1 cellular context compared by ENCODE assay signal in genomic region chr6:26185004-26185403, GRCh38.
TF ChIP-seq lines count a peak whose summit lies in the region.

No MANE protein-coding gene starts in this region.

TF ChIP-seq in IMR-90, 13 proteins besides CTCF, POLR2A, EP300 and RAD21 (continued from another document):
- TF ChIP-seq BHLHE40 (IDR thresholded peaks at IDR 0.05; ENCODE audit: low read depth, low read length) = no peak
- no peak for TF ChIP-seq CEBPB (IDR thresholded peaks at IDR 0.05; ENCODE audit: low read depth, low read length)
- TF ChIP-seq RCOR1 (IDR thresholded peaks at IDR 0.05; ENCODE audit: insufficient replicate concordance, low read length) = no peak
- TF ChIP-seq FOS (IDR thresholded peaks at IDR 0.05; ENCODE audit: low read depth, low read length) = no peak
- no peak for TF ChIP-seq RFX5 (IDR thresholded peaks at IDR 0.05; ENCODE audit: low read depth, low read length)
- no peak for TF ChIP-seq CHD1 (IDR thresholded peaks at IDR 0.05; ENCODE audit: low read depth, low read length)
- no peak for TF ChIP-seq MXI1 (IDR thresholded peaks at IDR 0.05; ENCODE audit: borderline replicate concordance, low read depth, low read length)
- TF ChIP-seq NFE2L2 (IDR thresholded peaks at IDR 0.05; ENCODE audit: low read depth, low read length) = no peak
- TF ChIP-seq USF2 (IDR thresholded peaks at IDR 0.05; ENCODE audit: low read depth, low read length) = no peak
- no peak for TF ChIP-seq ELK1 (IDR thresholded peaks at IDR 0.05; ENCODE audit: borderline replicate concordance, low read depth, low read length)
TF ChIP-seq in IMR-90: peak in this region for 0.
